In genomic region chr22:39316440-39317083, GRCh38 we compare ENCODE assay signal across 1 cellular context.
TF ChIP-seq lines count a peak whose summit lies in the region.

No MANE protein-coding gene starts in this region.

TF ChIP-seq in IMR-90, 13 proteins besides CTCF, POLR2A, EP300 and RAD21 (continued from another document):
- TF ChIP-seq MAFK (IDR thresholded peaks at IDR 0.05; ENCODE audit: low read depth, low read length): peak; percentile 39; the same call in 1 of the 2 replicates
TF ChIP-seq in IMR-90: peak in this region for 8.
